In the genomic region with DNA sequence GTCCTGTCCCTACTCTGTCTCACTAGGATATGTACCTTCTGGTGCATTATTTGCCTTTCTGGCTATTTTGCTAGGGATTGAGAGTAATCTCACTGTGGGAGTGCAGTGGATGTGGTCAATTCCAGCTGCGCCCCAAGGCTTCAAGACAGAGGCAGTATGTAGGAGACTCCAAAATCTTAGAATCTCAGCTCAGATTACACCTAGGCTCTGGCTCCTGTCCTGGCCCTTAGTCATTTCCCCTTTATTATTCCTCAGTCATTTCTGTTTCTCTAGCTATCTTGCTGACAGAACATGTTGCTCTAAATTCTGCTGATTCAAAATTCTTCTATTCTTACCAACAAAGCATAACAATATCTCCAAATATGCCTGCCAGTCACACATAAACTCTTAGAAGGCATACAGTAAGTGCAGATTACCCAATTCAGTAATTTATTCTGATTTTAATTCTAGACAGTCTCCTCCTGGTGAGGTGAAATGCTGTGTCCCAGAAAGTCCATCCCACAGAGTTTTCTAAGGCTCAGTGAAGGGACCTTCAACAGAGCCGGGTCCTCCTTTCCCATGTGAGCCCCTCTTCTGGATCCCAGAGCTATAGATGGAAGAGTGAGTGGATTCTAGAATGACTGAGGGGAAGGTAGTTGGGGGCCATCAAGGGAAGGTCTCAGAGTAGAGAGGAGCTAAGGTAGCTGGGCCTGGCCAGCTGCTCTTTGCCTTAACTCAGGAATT, we compare ENCODE assay signal across 1 cellular context.
TF ChIP-seq lines count a peak whose summit lies in the region.

No MANE protein-coding gene starts in this region.

TF ChIP-seq in IMR-90, 13 proteins besides CTCF, POLR2A, EP300 and RAD21:
- TF ChIP-seq ELK1 (IDR thresholded peaks at IDR 0.05; ENCODE audit: borderline replicate concordance, low read depth, low read length) (no peak), SMC3 (IDR thresholded peaks at IDR 0.05; ENCODE audit: low read depth, low read length) (no peak), RFX5 (IDR thresholded peaks at IDR 0.05; ENCODE audit: low read depth, low read length) (no peak), NFE2L2 (IDR thresholded peaks at IDR 0.05; ENCODE audit: low read depth, low read length) (no peak), MAFK (IDR thresholded peaks at IDR 0.05; ENCODE audit: low read depth, low read length) (peak; percentile 24; the same call in 1 of the 2 replicates)
TF ChIP-seq in IMR-90: peak in this region for 1.
